ENCODE assay signal across 8 cellular contexts in genomic region chr22:23894710-23895598, GRCh38. TPM values are rescaled to one million over a fixed set of nuclear protein-coding genes. Genes with fewer than 3 reads are reported as not detected.
DNase-seq lines count a peak whose midpoint lies in the region; ATAC-seq and TF ChIP-seq lines count a peak whose summit lies in the region.

No MANE protein-coding gene starts in this region.

- H4K20me1 ChIP-seq in BLaER1 treated with 17β-estradiol and CSF1 and Interleukin-3, amounts not matched to agents 10 nM and 100 nM, result peaks cover 15 to 41% (median 25%) of the 10 kb centered on the region in 11 experiments; a peak in 20 of 22 replicates
- H4K20me1 ChIP-seq in fibroblast of lung (ENCODE audit: control insufficient read depth, extremely low read depth, insufficient read depth, low read length), result no peaks in the 10 kb centered on the region

- H3K9me3 Mint-ChIP-seq in activated T-helper 1 cell treated with anti-CD3 and anti-CD28 coated beads, Interleukin-12 subunit alpha, Interleukin-12 subunit beta, Interleukin-2, Interleukin-4 antibody, amounts not matched to agents 30 ng/mL and 10 ng/mL and 1 ng/mL, durations not matched to agents 14 hours and 24 hours and 36 hours, result peaks cover 5% of the 10 kb centered on the region
- no peaks in the 10 kb centered on the region for H3K9me3 Mint-ChIP-seq in natural killer cell

- peaks cover 3 to 14% (median 6%) of the 10 kb centered on the region in 11 experiments; a peak in 16 of 22 replicates for H3K9me3 ChIP-seq in BLaER1 treated with 17β-estradiol and CSF1 and Interleukin-3, amounts not matched to agents 10 nM and 100 nM (replicated peaks in 1 of 11)
- H3K9me3 ChIP-seq in HUES64 (ENCODE audit: insufficient read depth, low read depth, low read length) (peaks cover 11% of the 10 kb centered on the region; the same call in 1 of the 2 replicates), fibroblast of lung (ENCODE audit: control insufficient read depth, insufficient read depth, low read depth, low read length) (no peaks in the 10 kb centered on the region)

- no peaks in the 10 kb centered on the region for H3K27me3 ChIP-seq in BLaER1 treated with 17β-estradiol and CSF1 and Interleukin-3, amounts not matched to agents 10 nM and 100 nM
- no peaks in the 10 kb centered on the region for H3K27me3 ChIP-seq in HUES64 (ENCODE audit: insufficient read depth, low read length)
- H3K27me3 ChIP-seq in fibroblast of lung (ENCODE audit: control insufficient read depth, insufficient read depth, low read length), result no peaks in the 10 kb centered on the region

- peaks cover 26 to 41% (median 36%) of the 10 kb centered on the region in 10 experiments for H3K4me1 ChIP-seq in BLaER1 treated with 17β-estradiol and CSF1 and Interleukin-3, amounts not matched to agents 10 nM and 100 nM
- peaks cover 20% of the 10 kb centered on the region for H3K4me1 ChIP-seq in HUES64 (ENCODE audit: insufficient read depth, low read length)
- H3K4me1 ChIP-seq in fibroblast of lung (ENCODE audit: control insufficient read depth, extremely low read depth, insufficient read depth, low read length), result peaks cover 12% of the 10 kb centered on the region

- TF ChIP-seq CTCF in fibroblast of lung (conservative IDR thresholded peaks at IDR 0.05 in 1 of 2, IDR thresholded peaks at IDR 0.05 in 1 of 2; ENCODE audit: low read depth in 1 of 2, low read length in 2 of 2) (peak in 1 of 2 donors; percentile 35), natural killer cell (IDR thresholded peaks at IDR 0.05) (peak; percentile 39)

- peaks cover 19 to 40% (median 38%) of the 10 kb centered on the region in 11 experiments for H3K36me3 ChIP-seq in BLaER1 treated with 17β-estradiol and CSF1 and Interleukin-3, amounts not matched to agents 10 nM and 100 nM
- peaks cover 25% of the 10 kb centered on the region for H3K36me3 ChIP-seq in HUES64 (ENCODE audit: insufficient read depth, low read length)
- peaks cover 17% of the 10 kb centered on the region for H3K36me3 ChIP-seq in fibroblast of lung (ENCODE audit: control insufficient read depth, insufficient read depth, low read length)

- no peaks in the 10 kb centered on the region for H3K27me3 Mint-ChIP-seq in activated T-helper 1 cell treated with anti-CD3 and anti-CD28 coated beads, Interleukin-12 subunit alpha, Interleukin-12 subunit beta, Interleukin-2, Interleukin-4 antibody, amounts not matched to agents 30 ng/mL and 10 ng/mL and 1 ng/mL, durations not matched to agents 14 hours and 24 hours and 36 hours (ENCODE audit: insufficient read depth)
- H3K27me3 Mint-ChIP-seq in natural killer cell (ENCODE audit: low read depth in 2 of 2), result no peaks in the 10 kb centered on the region

- H3K4me3 ChIP-seq in BLaER1 treated with 17β-estradiol and CSF1 and Interleukin-3, amounts not matched to agents 10 nM and 100 nM, result peak overlapping the region; percentile 87 to 95 (median 90)
- peak overlapping the region; percentile 82 for H3K4me3 ChIP-seq in HUES64 (ENCODE audit: low read length)
- peak overlapping the region; percentile 72 to 84 (median 78) for H3K4me3 ChIP-seq in fibroblast of lung (replicated peaks in 1 of 4; ENCODE audit: control extremely low read depth in 1 of 4, insufficient read depth in 1 of 4, low read depth in 3 of 4, low read length in 4 of 4)

- H3K4me2 ChIP-seq in BLaER1 treated with 17β-estradiol and CSF1 and Interleukin-3, amounts not matched to agents 10 nM and 100 nM, result peak overlapping the region; percentile 80 to 96 (median 91)
- H3K4me2 ChIP-seq in fibroblast of lung (ENCODE audit: extremely low read depth, insufficient read depth, low read length), result peak overlapping the region; percentile 90

- peaks cover 32% of the 10 kb centered on the region for H3K36me3 Mint-ChIP-seq in activated T-helper 1 cell treated with anti-CD3 and anti-CD28 coated beads, Interleukin-12 subunit alpha, Interleukin-12 subunit beta, Interleukin-2, Interleukin-4 antibody, amounts not matched to agents 30 ng/mL and 10 ng/mL and 1 ng/mL, durations not matched to agents 14 hours and 24 hours and 36 hours (ENCODE audit: low read depth)
- no peaks in the 10 kb centered on the region for H3K36me3 Mint-ChIP-seq in natural killer cell

- peaks cover 18% of the 10 kb centered on the region for H3K79me2 ChIP-seq in fibroblast of lung (ENCODE audit: control insufficient read depth, insufficient read depth, low read length)

- 2% methylated on average over 77 of the region's 79 CpGs for WGBS in HUES64

- peak overlapping the region; percentile 85 to 94 (median 90) for H3K9ac ChIP-seq in BLaER1 treated with 17β-estradiol and CSF1 and Interleukin-3, amounts not matched to agents 10 nM and 100 nM
- H3K9ac ChIP-seq in HUES64 (ENCODE audit: low read depth, low read length) (peak overlapping the region; percentile 92), fibroblast of lung (ENCODE audit: insufficient read depth, low read length) (peak overlapping the region; percentile 95)

- ATAC-seq in GM19438 (IDR thresholded peaks at IDR 0.05; ENCODE audit: low read depth, unreplicated experiment) (peak; percentile 30), natural killer cell (peak; percentile 29 to 60 (median 47))

- peak overlapping the region; percentile 98 for H3K4me3 Mint-ChIP-seq in activated T-helper 1 cell treated with anti-CD3 and anti-CD28 coated beads, Interleukin-12 subunit alpha, Interleukin-12 subunit beta, Interleukin-2, Interleukin-4 antibody, amounts not matched to agents 30 ng/mL and 10 ng/mL and 1 ng/mL, durations not matched to agents 14 hours and 24 hours and 36 hours
- H3K4me3 Mint-ChIP-seq in natural killer cell, result peak overlapping the region; percentile 93

- no peak overlapping the region for H2AFZ ChIP-seq in fibroblast of lung (ENCODE audit: low read length)

- DNase-seq in activated T-helper 1 cell treated with anti-CD3 and anti-CD28 coated beads, Interleukin-12 subunit alpha, Interleukin-12 subunit beta, Interleukin-2, Interleukin-4 antibody, amounts not matched to agents 30 ng/mL and 10 ng/mL and 1 ng/mL, durations not matched to agents 14 hours and 24 hours and 36 hours (ENCODE audit: low spot score), result peak; percentile 63
- DNase-seq in fibroblast of lung (ENCODE audit: low read depth in 2 of 2) (peak; percentile 75 to 79), natural killer cell (peak; percentile 44)
- DNase-seq in stimulated activated naive CD4-positive, alpha-beta T cell (lab: John Stamatoyannopoulos, UW), result peak; percentile 28 to 65 (median 60)

- H3K4me1 Mint-ChIP-seq in activated T-helper 1 cell treated with anti-CD3 and anti-CD28 coated beads, Interleukin-12 subunit alpha, Interleukin-12 subunit beta, Interleukin-2, Interleukin-4 antibody, amounts not matched to agents 30 ng/mL and 10 ng/mL and 1 ng/mL, durations not matched to agents 14 hours and 24 hours and 36 hours (ENCODE audit: low read depth), result peaks cover 22% of the 10 kb centered on the region
- H3K4me1 Mint-ChIP-seq in natural killer cell, result peaks cover 20 to 43% of the 10 kb centered on the region in 2 donors

- H3K27ac Mint-ChIP-seq in activated T-helper 1 cell treated with anti-CD3 and anti-CD28 coated beads, Interleukin-12 subunit alpha, Interleukin-12 subunit beta, Interleukin-2, Interleukin-4 antibody, amounts not matched to agents 30 ng/mL and 10 ng/mL and 1 ng/mL, durations not matched to agents 14 hours and 24 hours and 36 hours, result peak overlapping the region; percentile 92
- H3K27ac Mint-ChIP-seq in natural killer cell, result peak overlapping the region; percentile 90 to 96

- peak overlapping the region; percentile 69 to 92 (median 90) for H3K27ac ChIP-seq in BLaER1 treated with 17β-estradiol and CSF1 and Interleukin-3, amounts not matched to agents 10 nM and 100 nM
- H3K27ac ChIP-seq in HUES64 (ENCODE audit: low read depth, low read length), result peak overlapping the region; percentile 100
- H3K27ac ChIP-seq in fibroblast of lung (ENCODE audit: insufficient read depth, low read length), result peak overlapping the region; percentile 96

- intact Hi-C loops in activated T-helper 1 cell treated with anti-CD3 and anti-CD28 coated beads, Interleukin-12 subunit alpha, Interleukin-12 subunit beta, Interleukin-2, Interleukin-4 antibody, amounts not matched to agents 30 ng/mL and 10 ng/mL and 1 ng/mL, durations not matched to agents 14 hours and 24 hours and 36 hours (cut with micrococcal nuclease), result loop anchor here (1.0 to 2.0 kb wide), 5 partner anchors 19 to 660 kb away; partner anchors contain the start of genes DERL3, GUCD1, SLC2A11 and SNRPD3
- intact Hi-C loops in natural killer cell (cut with micrococcal nuclease), result loop anchor here (1.0 kb wide), 1 partner anchor 18 kb away; no protein-coding TSS in a partner anchor

RNA-seq across cellular contexts. Expression of gene MIF, which starts 0.8 kb away (rescaled TPM):
- 1,003 TPM for polyA plus RNA-seq in HUES64 (2013, experiment 1 of 2)
- polyA plus RNA-seq in HUES64 (2013, experiment 2 of 2), result 1,057 TPM
- 1,655 TPM for polyA plus RNA-seq in PFSK-1 (2012; ENCODE audit: insufficient read length, low read depth)
- total RNA-seq in activated T-helper 1 cell treated with anti-CD3 and anti-CD28 coated beads, Interleukin-12 subunit alpha, Interleukin-12 subunit beta, Interleukin-2, Interleukin-4 antibody, amounts not matched to agents 30 ng/mL and 10 ng/mL and 1 ng/mL, durations not matched to agents 14 hours and 24 hours and 36 hours, result 1,136 and 1,212 TPM in 2 replicates
- total RNA-seq in fibroblast of lung (168 and 283 TPM in 2 replicates), natural killer cell (100 to 1,000 TPM; 115 to 182 (median 133) TPM)
- 75.0 and 97.3 TPM in 2 replicates for polyA plus RNA-seq in fibroblast of lung
- 687 and 812 TPM in 2 replicates for polyA plus RNA-seq in fibroblast of lung (2012)
- polyA minus RNA-seq in fibroblast of lung (ENCODE audit: low replicate concordance), result 24.5 and 46.1 TPM in 2 replicates

RNA-seq across cellular contexts. Expression of gene SLC2A11, which starts 37.3 kb away (rescaled TPM):
- polyA plus RNA-seq in HUES64 (2013, experiment 1 of 2), result 10.3 TPM
- polyA plus RNA-seq in HUES64 (2013, experiment 2 of 2), result 8.8 TPM
- polyA plus RNA-seq in PFSK-1 (2012; ENCODE audit: insufficient read length, low read depth), result 16.5 TPM
- total RNA-seq in activated T-helper 1 cell treated with anti-CD3 and anti-CD28 coated beads, Interleukin-12 subunit alpha, Interleukin-12 subunit beta, Interleukin-2, Interleukin-4 antibody, amounts not matched to agents 30 ng/mL and 10 ng/mL and 1 ng/mL, durations not matched to agents 14 hours and 24 hours and 36 hours, result 8.3 and 8.4 TPM in 2 replicates
- total RNA-seq in fibroblast of lung (8.7 and 14.9 TPM in 2 replicates), natural killer cell (10 to 100 TPM in 2 of 3 donors, 1 to 10 TPM in 1; 9.2 to 14.1 (median 11.8) TPM)
- 3.9 and 5.8 TPM in 2 replicates for polyA plus RNA-seq in fibroblast of lung
- polyA plus RNA-seq in fibroblast of lung (2012), result 6.0 and 7.9 TPM in 2 replicates
- 10.3 and 15.9 TPM in 2 replicates for polyA minus RNA-seq in fibroblast of lung (ENCODE audit: low replicate concordance)

RNA-seq across cellular contexts. Expression of gene DERL3, which starts 56.1 kb away (rescaled TPM):
- 6.2 TPM for polyA plus RNA-seq in HUES64 (2013, experiment 1 of 2)
- polyA plus RNA-seq in HUES64 (2013, experiment 2 of 2), result 8.7 TPM
- polyA plus RNA-seq in PFSK-1 (2012; ENCODE audit: insufficient read length, low read depth), result 0.78 TPM
- 13.8 and 18.8 TPM in 2 replicates for total RNA-seq in activated T-helper 1 cell treated with anti-CD3 and anti-CD28 coated beads, Interleukin-12 subunit alpha, Interleukin-12 subunit beta, Interleukin-2, Interleukin-4 antibody, amounts not matched to agents 30 ng/mL and 10 ng/mL and 1 ng/mL, durations not matched to agents 14 hours and 24 hours and 36 hours
- total RNA-seq in fibroblast of lung (under 0.01 and 0.50 TPM in 2 replicates), natural killer cell (10 to 100 TPM in 1 of 3 donors, 1 to 10 TPM in 1, under 1 TPM in 1; 0.88 to 24.5 (median 1.3) TPM)
- polyA plus RNA-seq in fibroblast of lung, result 0.42 and 0.55 TPM in 2 replicates
- 0.55 and 0.71 TPM in 2 replicates for polyA plus RNA-seq in fibroblast of lung (2012)
- polyA minus RNA-seq in fibroblast of lung (ENCODE audit: low replicate concordance), result 0.96 TPM in 1 of 2 replicates, not detected in the other

Comparison
In these comparisons a context has a peak if more than half of its experiments do, and no peak if none do; other contexts are left out.
1. Peak in every context shown above with its lines: DNase-seq, ATAC-seq, H3K4me3 ChIP-seq and H3K27ac ChIP-seq.